Comparison of ENCODE assay signal across 29 cellular contexts in genomic region chr2:164134368-164134767, GRCh38.
"Had no signal": no experiment of that assay in that cellular context is flagged by ENCODE, and none has a peak within 500 bp of the region (broad histone marks: within the 10 kb centered on the region; RNA-seq: fewer than 3 reads in every experiment).

No MANE protein-coding gene starts in this region.

- H3K27me3 Mint-ChIP-seq: naive thymus-derived CD4-positive, alpha-beta T cell; stimulated activated memory B cell treated with anti-CD40 and anti-IgM and Interleukin-4, amounts not matched to agents 10 μg/mL and 1 μg/mL and 100 μg/mL, for 72 hours; stimulated activated naive CD8-positive, alpha-beta T cell treated with anti-CD3 and anti-CD28 coated beads, Interleukin-15, amount 100 ng/mL, for 72 hours had no signal

- H3K9me3 Mint-ChIP-seq: nephron; neural progenitor cell; stimulated activated memory B cell treated with anti-CD40 and anti-IgM and Interleukin-4, amounts not matched to agents 10 μg/mL and 1 μg/mL and 100 μg/mL, for 72 hours; stimulated activated naive CD8-positive, alpha-beta T cell treated with anti-CD3 and anti-CD28 coated beads, Interleukin-15, amount 100 ng/mL, for 72 hours had no signal

- H3K4me1 Mint-ChIP-seq: naive thymus-derived CD4-positive, alpha-beta T cell; natural killer cell; nephron; neural progenitor cell; stimulated activated memory B cell treated with anti-CD40 and anti-IgM and Interleukin-4, amounts not matched to agents 10 μg/mL and 1 μg/mL and 100 μg/mL, for 72 hours; stimulated activated naive CD8-positive, alpha-beta T cell treated with anti-CD3 and anti-CD28 coated beads, Interleukin-15, amount 100 ng/mL, for 72 hours had no signal

- ATAC-seq: naive thymus-derived CD4-positive, alpha-beta T cell; natural killer cell; pancreas; right cardiac atrium; right lobe of liver; stimulated activated memory B cell treated with anti-CD40 and anti-IgM and Interleukin-4, amounts not matched to agents 10 μg/mL and 1 μg/mL and 100 μg/mL, for 72 hours; stimulated activated naive CD8-positive, alpha-beta T cell treated with anti-CD3 and anti-CD28 coated beads, Interleukin-15, amount 100 ng/mL, for 72 hours; stimulated activated naive CD8-positive, alpha-beta T cell treated with anti-CD3 and anti-CD28 coated beads, Interleukin-15, Interleukin-2, amounts not matched to agents 100 U/mL and 50 U/mL, for 24 hours had no signal

- H3K36me3 ChIP-seq: neural progenitor cell, pancreas, prostate gland, right lobe of liver, sigmoid colon, spleen, thoracic aorta, thyroid gland, tibial nerve, upper lobe of left lung, vagina had no signal

- H3K4me2 ChIP-seq: neural progenitor cell, smooth muscle cell had no signal

- H3K4me3 Mint-ChIP-seq: naive thymus-derived CD4-positive, alpha-beta T cell; natural killer cell; nephron; neural progenitor cell; stimulated activated memory B cell treated with anti-CD40 and anti-IgM and Interleukin-4, amounts not matched to agents 10 μg/mL and 1 μg/mL and 100 μg/mL, for 72 hours; stimulated activated naive CD8-positive, alpha-beta T cell treated with anti-CD3 and anti-CD28 coated beads, Interleukin-15, amount 100 ng/mL, for 72 hours had no signal

- H3K27ac Mint-ChIP-seq: naive thymus-derived CD4-positive, alpha-beta T cell; natural killer cell; nephron; neural progenitor cell; stimulated activated memory B cell treated with anti-CD40 and anti-IgM and Interleukin-4, amounts not matched to agents 10 μg/mL and 1 μg/mL and 100 μg/mL, for 72 hours; stimulated activated naive CD8-positive, alpha-beta T cell treated with anti-CD3 and anti-CD28 coated beads, Interleukin-15, amount 100 ng/mL, for 72 hours had no signal

- H3K36me3 Mint-ChIP-seq: naive thymus-derived CD4-positive, alpha-beta T cell; natural killer cell; neural progenitor cell; stimulated activated memory B cell treated with anti-CD40 and anti-IgM and Interleukin-4, amounts not matched to agents 10 μg/mL and 1 μg/mL and 100 μg/mL, for 72 hours had no signal

- H2AFZ ChIP-seq: neural progenitor cell had no signal

- H3K4me1 ChIP-seq: neural progenitor cell, pancreas, prostate gland, right lobe of liver, sigmoid colon, spleen, thyroid gland, tibial nerve, upper lobe of left lung, vagina had no signal

- H3K27me3 ChIP-seq: neural progenitor cell, pancreas, right lobe of liver, sigmoid colon, spleen, thyroid gland, tibial nerve, upper lobe of left lung, vagina had no signal

- DNase-seq: naive thymus-derived CD4-positive, alpha-beta T cell; natural killer cell; pancreas; right lobe of liver; sigmoid colon; spleen; stimulated activated CD4-positive, alpha-beta T cell treated with anti-CD3 and anti-CD28 coated beads, Interleukin-12 subunit alpha, Interleukin-12 subunit beta, amount 100 ng/mL, for 4 hours; stimulated activated CD4-positive, alpha-beta T cell treated with anti-CD3 and anti-CD28 coated beads, Interleukin-1b, Interleukin-23, amount 100 ng/mL, for 48 hours; stimulated activated CD4-positive, alpha-beta T cell treated with anti-CD3 and anti-CD28 coated beads, Interleukin-4, amount 100 ng/mL, for 1 hour; stimulated activated CD4-positive, alpha-beta T cell treated with anti-CD3 and anti-CD28 coated beads, Interleukin-4, amount 100 ng/mL, for 4 hours; stimulated activated CD8-positive, alpha-beta memory T cell treated with anti-CD3 and anti-CD28 coated beads, Interleukin-4, amount 100 ng/mL, for 48 hours; stimulated activated naive CD4-positive, alpha-beta T cell; stimulated activated naive CD8-positive, alpha-beta T cell treated with anti-CD3 and anti-CD28 coated beads, Interleukin-15, amount 100 ng/mL, for 72 hours; stimulated activated naive CD8-positive, alpha-beta T cell treated with anti-CD3 and anti-CD28 coated beads, Interleukin-15, Interleukin-2, amounts not matched to agents 100 U/mL and 50 U/mL, for 24 hours; substantia nigra; thyroid gland; trophoblast cell; upper lobe of left lung had no signal

- FAIRE-seq: pancreas, urothelium cell line had no signal

- H3K9me3 ChIP-seq: pancreas, prostate gland, right lobe of liver, sigmoid colon, spleen, thoracic aorta, thyroid gland, tibial nerve, upper lobe of left lung, vagina had no signal

- H3K27ac ChIP-seq: neural progenitor cell, pancreas, prostate gland, right lobe of liver, sigmoid colon, skin epidermis, spleen, thoracic aorta, thyroid gland, tibial nerve, upper lobe of left lung, vagina had no signal

- H3K9ac ChIP-seq: neural progenitor cell had no signal

- H3K4me3 ChIP-seq: neural progenitor cell, pancreas, prostate gland, right lobe of liver, sigmoid colon, skin epidermis, smooth muscle cell, spleen, thoracic aorta, thyroid gland, tibial nerve, upper lobe of left lung, vagina had no signal
